Comparison of ENCODE assay signal across 15 cellular contexts in genomic region chr15:96355561-96356129, GRCh38. TPM values are rescaled to one million over a fixed set of nuclear protein-coding genes. Genes with fewer than 3 reads are reported as not detected.
A peak's percentile ranks its signal among the peaks of the same experiment; 100 is the strongest.
DNase-seq lines count a peak whose midpoint lies in the region; ATAC-seq and TF ChIP-seq lines count a peak whose summit lies in the region.
"Had no signal": no experiment of that assay in that cellular context is flagged by ENCODE, and none has a peak within 500 bp of the region (broad histone marks: within the 10 kb centered on the region; RNA-seq: fewer than 3 reads in every experiment).

No MANE protein-coding gene starts in this region.

- 40 to 47% methylated on average over 7 of the region's 7 CpGs for WGBS in heart right ventricle, 2 donors
- WGBS in ovary, 3 donors = 23 to 30% (median 29%) methylated on average over 7 of the region's 7 CpGs

- H3K27ac ChIP-seq in heart right ventricle (peak overlapping the region in 6 of 10 donors; percentile 36 to 91 (median 88)), ovary (peak overlapping the region; percentile 67 to 99), uterus (peak overlapping the region; percentile 94 to 100)

- no peak for TF ChIP-seq POLR2A in ovary (IDR thresholded peaks at IDR 0.05)
- no peak for TF ChIP-seq POLR2A in uterus (IDR thresholded peaks at IDR 0.05)

- H3K36me3 ChIP-seq in heart right ventricle (no peaks in the 10 kb centered on the region), ovary (no peaks in the 10 kb centered on the region), uterus (no peaks in the 10 kb centered on the region)

- H3K4me1 ChIP-seq in heart right ventricle (peaks cover 0 to 71% (median 41%) of the 10 kb centered on the region in 9 donors), ovary (ENCODE audit: insufficient read depth) (peaks cover 27% of the 10 kb centered on the region), uterus (no peaks in the 10 kb centered on the region)

- TF ChIP-seq CTCF in heart right ventricle (IDR thresholded peaks at IDR 0.05) = no peak
- no peak for TF ChIP-seq CTCF in fibroblast of the aortic adventitia (IDR thresholded peaks at IDR 0.05; ENCODE audit: insufficient read depth, low read length)
- TF ChIP-seq CTCF in ovary (IDR thresholded peaks at IDR 0.05) = no peak
- no peak for TF ChIP-seq CTCF in uterus (IDR thresholded peaks at IDR 0.05)

- peak overlapping the region in 1 of 10 donors; percentile 73 for H3K4me3 ChIP-seq in heart right ventricle
- peak overlapping the region; percentile 41 for H3K4me3 ChIP-seq in fibroblast of the aortic adventitia (ENCODE audit: low read depth, low read length)
- peak overlapping the region; percentile 11 for H3K4me3 ChIP-seq in ovary
- peak overlapping the region in 1 of 2 donors; percentile 51 for H3K4me3 ChIP-seq in uterus

- DNase-seq in heart right ventricle (no peak), Right ventricle myocardium superior (no peak), fibroblast of the aortic adventitia (ENCODE audit: low read depth) (no peak), ovary (peak in 1 of 5 donors; percentile 42), uterus (no peak), DMS79 treated with DMSO at 0.1 percent for 48 hours (lab: John Stamatoyannopoulos, UW) (no peak), KBM-7 (no peak)
- no peak for DNase-seq in effector CD4-positive, alpha-beta T cell
- DNase-seq: activated naive CD4-positive, alpha-beta T cell treated with anti-CD3 and anti-CD28 coated beads for 36 hours; naive B cell; NCI-H1105; NCI-H446; stimulated activated CD4-positive, alpha-beta T cell treated with anti-CD3 and anti-CD28 coated beads, Interleukin-12 subunit alpha, Interleukin-12 subunit beta, amount 100 ng/mL, for 4 hours; substantia nigra had no signal

- peaks cover 0 to 98% (median 81%) of the 10 kb centered on the region in 7 donors for H3K27me3 ChIP-seq in heart right ventricle
- no peaks in the 10 kb centered on the region for H3K27me3 ChIP-seq in ovary
- H3K27me3 ChIP-seq in uterus = no peaks in the 10 kb centered on the region

- in situ Hi-C loops in KBM-7 (cut with MboI; ENCODE audit: low pct_unique_long_range_greater_than_20kb, low sequenced_read_pairs) = no loop called here

- H3K9me3 ChIP-seq in heart right ventricle (no peaks in the 10 kb centered on the region), ovary (no peaks in the 10 kb centered on the region), uterus (no peaks in the 10 kb centered on the region)
- H3K9me3 ChIP-seq: A549 had no signal

- intact Hi-C loops in heart right ventricle (cut with DNase I) = loop anchor here (5.0 to 10.0 kb wide), 13 partner anchors 59 to 1681 kb away; no protein-coding TSS in a partner anchor
- intact Hi-C loops in Right ventricle myocardium superior (cut with DNase I) = loop anchor here (10.0 kb wide), 1 partner anchor 229 kb away; no protein-coding TSS in a partner anchor
- intact Hi-C loops in ovary (cut with DNase I) = no loop called here
- intact Hi-C loops in uterus (cut with DNase I; ENCODE audit: low total_unique reads) = no loop called here

- ATAC-seq in heart right ventricle (no peak), Right ventricle myocardium superior (ENCODE audit: poor library complexity) (no peak)

- no peak for TF ChIP-seq EP300 in ovary (IDR thresholded peaks at IDR 0.05)

RNA-seq across cellular contexts. Expression of gene NR2F2, which starts 25.1 kb away (rescaled TPM):
- 10 to 100 TPM in 8 of 10 donors, 1 to 10 TPM in 2; 8.2 to 31.7 (median 14.3) TPM for total RNA-seq in heart right ventricle
- 10 to 100 TPM; 21.1 to 22.9 TPM for polyA plus RNA-seq in heart right ventricle
- total RNA-seq in Right ventricle myocardium superior = 11.0 TPM
- total RNA-seq in fibroblast of the aortic adventitia (ENCODE audit: low replicate concordance) = 15.5 and 20.2 TPM in 2 replicates
- total RNA-seq in ovary = 100 to 1,000 TPM in 6 of 7 donors, 10 to 100 TPM in 1; 68.6 to 424 (median 343) TPM
- 100 to 1,000 TPM; 230 to 392 TPM for polyA plus RNA-seq in ovary
- total RNA-seq in uterus = 100 to 1,000 TPM in 1 of 4 donors, 10 to 100 TPM in 3; 23.6 to 255 (median 51.9) TPM
- total RNA-seq: activated naive CD4-positive, alpha-beta T cell treated with anti-CD3 and anti-CD28 coated beads for 36 hours had no signal

Comparison
In these comparisons a context has a peak if more than half of its experiments do, and no peak if none do; other contexts are left out.
1. intact Hi-C loops: an anchor here in heart right ventricle (5.0 to 10.0 kb wide) and Right ventricle myocardium superior (10.0 kb wide); none called in ovary and uterus.